ENCODE assay signal across 17 cellular contexts in genomic region chr4:69888336-69888735, GRCh38.
DNase-seq lines count a peak whose midpoint lies in the region; ATAC-seq and TF ChIP-seq lines count a peak whose summit lies in the region.
"Had no signal": no experiment of that assay in that cellular context is flagged by ENCODE, and none has a peak within 500 bp of the region (broad histone marks: within the 10 kb centered on the region; RNA-seq: fewer than 3 reads in every experiment).

No MANE protein-coding gene starts in this region.

- no peaks in the 10 kb centered on the region for H3K36me3 Mint-ChIP-seq in nephron (ENCODE audit: low read depth)
- H3K36me3 Mint-ChIP-seq: memory B cell had no signal

- no peak overlapping the region for H3K4me3 ChIP-seq in cardiac fibroblast (replicated peaks in 1 of 2; ENCODE audit: low read depth in 2 of 2, low read length in 2 of 2)
- H3K4me3 ChIP-seq: breast epithelium, prostate gland, suprapubic skin had no signal

- no peak overlapping the region for H3K4me3 Mint-ChIP-seq in nephron
- H3K4me3 Mint-ChIP-seq: memory B cell, nephron progenitor cell had no signal

- H3K9me3 Mint-ChIP-seq in nephron = peaks cover 5% of the 10 kb centered on the region

- no peaks in the 10 kb centered on the region for H3K27me3 Mint-ChIP-seq in nephron (ENCODE audit: low read depth)
- H3K27me3 Mint-ChIP-seq: memory B cell had no signal

- peak; percentile 34 for DNase-seq in NCI-H226
- peak; percentile 7 to 22 for DNase-seq in cardiac fibroblast (ENCODE audit: low read depth in 2 of 2)
- DNase-seq in HPDE6-E6E7 (ENCODE audit: extremely low spot score) = no peak
- DNase-seq in SIG-M5 (lab: John Stamatoyannopoulos, UW) = no peak
- DNase-seq: activated CD4-positive, alpha-beta T cell treated with anti-CD3 and anti-CD28 coated beads, Interleukin-2, amount 50 U/mL, for 1 hour; activated naive CD4-positive, alpha-beta T cell treated with anti-CD3 and anti-CD28 coated beads, Interleukin-2, amount 50 U/mL, for 16 hours; NCI-H187; nephron progenitor cell; small intestine; stimulated activated CD4-positive, alpha-beta T cell treated with anti-CD3 and anti-CD28 coated beads, Interleukin-4, amount 100 ng/mL, for 4 hours had no signal

- TF ChIP-seq CTCF in cardiac fibroblast (IDR thresholded peaks at IDR 0.05; ENCODE audit: low read depth, low read length) (no peak), nephron (IDR thresholded peaks at IDR 0.05; ENCODE audit: unreplicated experiment in 3 of 3) (no peak)

- peak; percentile 50 for ATAC-seq in HG02588 (IDR thresholded peaks at IDR 0.05; ENCODE audit: unreplicated experiment)
- ATAC-seq in HG03460 (IDR thresholded peaks at IDR 0.05; ENCODE audit: unreplicated experiment) = no peak

- peaks cover 5% of the 10 kb centered on the region for H3K4me1 Mint-ChIP-seq in nephron
- H3K4me1 Mint-ChIP-seq: memory B cell, nephron progenitor cell had no signal

- peak overlapping the region in 2 of 3 experiments; percentile 4 to 15 for H3K27ac Mint-ChIP-seq in nephron
- H3K27ac Mint-ChIP-seq: memory B cell, nephron progenitor cell had no signal

Comparison
In these comparisons a context has a peak if more than half of its experiments do, and no peak if none do; other contexts are left out.
1. DNase-seq: peak in NCI-H226 (single experiment) and cardiac fibroblast (2 of 2); none in HPDE6-E6E7 (single experiment) and SIG-M5 (single experiment).